ENCODE assay signal across 11 cellular contexts in the genomic region with DNA sequence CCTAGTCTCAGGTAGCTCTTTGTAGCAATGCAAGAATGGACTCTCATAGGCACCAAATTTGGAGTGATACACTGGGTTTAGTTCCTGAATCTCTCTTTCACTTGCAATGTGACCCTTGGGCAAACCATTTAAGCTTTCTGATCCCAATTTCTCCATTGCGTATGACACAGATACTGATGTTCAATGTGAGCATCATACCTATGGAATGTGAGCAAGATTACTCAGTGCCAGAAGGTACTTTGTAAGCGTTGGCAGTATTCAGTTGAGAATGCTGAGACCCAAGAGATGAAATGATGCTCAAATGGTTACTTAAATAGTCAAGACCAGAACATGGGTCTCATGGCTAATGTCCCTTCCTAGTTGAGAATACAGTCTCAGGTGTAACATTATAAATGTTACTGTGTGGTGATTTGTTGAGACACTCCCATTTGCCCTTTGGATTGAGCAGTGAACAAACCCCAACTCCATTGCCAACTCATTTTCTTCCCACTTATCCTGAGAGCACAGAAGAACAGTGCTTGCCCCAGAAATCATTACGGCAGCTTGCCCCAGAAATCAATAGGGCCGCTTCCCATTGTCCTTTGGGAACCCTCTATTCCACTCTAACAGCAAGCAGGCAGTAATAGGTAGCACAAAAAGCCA.
"Had no signal": no experiment of that assay in that cellular context is flagged by ENCODE, and none has a peak within 500 bp of the region (broad histone marks: within the 10 kb centered on the region; RNA-seq: fewer than 3 reads in every experiment).

No MANE protein-coding gene starts in this region.

- H3K4me1 ChIP-seq: upper lobe of left lung had no signal

- H3K9me3 ChIP-seq: upper lobe of left lung had no signal

- H3K4me3 ChIP-seq: upper lobe of left lung had no signal

- DNase-seq: activated CD4-positive, alpha-beta T cell treated with anti-CD3 and anti-CD28 coated beads, Interleukin-2, amount 50 U/mL, for 4 hours; activated effector memory CD4-positive, alpha-beta T cell treated with anti-CD3 and anti-CD28 coated beads, Interleukin-2, amount 50 U/mL, for 16 hours; activated T-cell treated with anti-CD3 and anti-CD28 coated beads, Interleukin-2, amount 50 U/mL, for 4 hours; amygdala; brain microvascular endothelial cell; immature natural killer cell; stimulated activated CD4-positive, alpha-beta T cell treated with anti-CD3 and anti-CD28 coated beads, Interleukin-2, amount 100 ng/mL, for 24 hours; stimulated activated naive CD4-positive, alpha-beta T cell treated with Interleukin-2 at 50 U/mL for 16 hours; T-helper 2 cell; upper lobe of left lung had no signal

- H3K27me3 ChIP-seq: brain microvascular endothelial cell, upper lobe of left lung had no signal

- FAIRE-seq: TTC549 had no signal

- H3K27ac ChIP-seq: brain microvascular endothelial cell, upper lobe of left lung had no signal

- H3K36me3 ChIP-seq: brain microvascular endothelial cell, upper lobe of left lung had no signal
